ENCODE assay signal across 9 cellular contexts in the genomic region with DNA sequence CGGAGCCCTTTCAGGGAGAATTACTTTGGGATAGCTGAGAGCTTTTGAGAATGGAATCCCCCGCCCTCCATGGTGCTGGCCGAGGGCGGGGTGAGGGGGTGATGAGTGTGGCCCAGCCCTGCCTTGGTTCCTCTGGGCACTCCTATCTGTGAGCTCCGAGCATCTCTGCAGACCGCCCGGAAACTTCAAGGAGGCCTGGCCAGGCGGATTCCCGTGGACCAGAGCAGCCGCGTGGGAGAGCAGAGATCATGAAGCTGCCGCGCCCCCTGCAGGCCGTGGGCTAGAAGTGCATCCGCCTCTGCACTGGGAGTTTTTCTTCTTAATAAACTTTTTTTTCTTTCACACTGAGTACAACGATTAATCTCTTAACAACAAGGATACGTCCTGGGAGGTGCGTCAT.
DNase-seq lines count a peak whose midpoint lies in the region; ATAC-seq and TF ChIP-seq lines count a peak whose summit lies in the region.
"Had no signal": no experiment of that assay in that cellular context is flagged by ENCODE, and none has a peak within 500 bp of the region (broad histone marks: within the 10 kb centered on the region; RNA-seq: fewer than 3 reads in every experiment).

No MANE protein-coding gene starts in this region.

- no peaks in the 10 kb centered on the region for H3K27me3 Mint-ChIP-seq in WTC11 (ENCODE audit: low read depth)
- H3K27me3 Mint-ChIP-seq: CD4-positive, CD25-positive, alpha-beta regulatory T cell had no signal

- POLR2A ChIA-PET in HEK293T (lab: Yijun Ruan, JAX) (no interaction called here), WTC11 (lab: Charles Lee) (no interaction called here)

- CTCF ChIA-PET in HEK293T (lab: Yijun Ruan, JAX) (interaction anchor here (1.4 kb wide), 2 partner anchors 9 to 50 kb away, joined by 3 to 4 read pairs; no protein-coding TSS in a partner anchor), WTC11 (lab: Charles Lee) (interaction anchor here (0.6 to 3.8 kb wide), 34 partner anchors 9 to 1002 kb away, joined by 3 to 37 read pairs (median 4); no protein-coding TSS in a partner anchor)

- DNase-seq in NCI-H2171 treated with DMSO at 0.1 percent for 48 hours (lab: John Stamatoyannopoulos, UW) = peak; percentile 10
- DNase-seq in NCI-H2171 (lab: John Stamatoyannopoulos, UW) = no peak
- peak; percentile 69 for DNase-seq in HEK293T (ENCODE audit: extremely low spot score)
- peak; percentile 67 for DNase-seq in WTC11 (ENCODE audit: low spot score)
- peak; percentile 43 for DNase-seq in kidney glomerular epithelial cell (lab: John Stamatoyannopoulos, UW)

- H3K9me3 Mint-ChIP-seq in WTC11 = peaks cover 33% of the 10 kb centered on the region
- H3K9me3 Mint-ChIP-seq: CD4-positive, CD25-positive, alpha-beta regulatory T cell had no signal

- peak overlapping the region; percentile 12; the same call in 1 of the 2 replicates for H3K4me3 Mint-ChIP-seq in WTC11
- H3K4me3 Mint-ChIP-seq: CD4-positive, CD25-positive, alpha-beta regulatory T cell had no signal

- no peaks in the 10 kb centered on the region; the same call in 1 of the 2 replicates for H3K36me3 Mint-ChIP-seq in WTC11
- H3K36me3 Mint-ChIP-seq: CD4-positive, CD25-positive, alpha-beta regulatory T cell had no signal

- H3K4me1 Mint-ChIP-seq in WTC11 = peaks cover 6% of the 10 kb centered on the region; the same call in 1 of the 2 replicates
- H3K4me1 Mint-ChIP-seq: CD4-positive, CD25-positive, alpha-beta regulatory T cell had no signal

- ATAC-seq in WTC11 = peak; percentile 77
- ATAC-seq in GM19324 (IDR thresholded peaks at IDR 0.05; ENCODE audit: low FRiP score, unreplicated experiment) = no peak
- no peak for ATAC-seq in GM21423 (IDR thresholded peaks at IDR 0.05; ENCODE audit: unreplicated experiment)
- ATAC-seq in HG03432 (IDR thresholded peaks at IDR 0.05; ENCODE audit: unreplicated experiment) = no peak

- no peak overlapping the region for H3K27ac Mint-ChIP-seq in WTC11
- H3K27ac Mint-ChIP-seq: CD4-positive, CD25-positive, alpha-beta regulatory T cell had no signal

- TF ChIP-seq CTCF in WTC11 (IDR thresholded peaks at IDR 0.05) = peak; percentile 98

TF ChIP-seq in HEK293T, 16 proteins besides CTCF, POLR2A, EP300 and RAD21:
- TF ChIP-seq LEF1 (IDR thresholded peaks at IDR 0.05; ENCODE audit: borderline replicate concordance) (no peak), ARNT (IDR thresholded peaks at IDR 0.05) (no peak), SP1 (IDR thresholded peaks at IDR 0.05) (no peak), HDGF (IDR thresholded peaks at IDR 0.05; ENCODE audit: borderline replicate concordance) (no peak)
- TF ChIP-seq, protein P1, sequence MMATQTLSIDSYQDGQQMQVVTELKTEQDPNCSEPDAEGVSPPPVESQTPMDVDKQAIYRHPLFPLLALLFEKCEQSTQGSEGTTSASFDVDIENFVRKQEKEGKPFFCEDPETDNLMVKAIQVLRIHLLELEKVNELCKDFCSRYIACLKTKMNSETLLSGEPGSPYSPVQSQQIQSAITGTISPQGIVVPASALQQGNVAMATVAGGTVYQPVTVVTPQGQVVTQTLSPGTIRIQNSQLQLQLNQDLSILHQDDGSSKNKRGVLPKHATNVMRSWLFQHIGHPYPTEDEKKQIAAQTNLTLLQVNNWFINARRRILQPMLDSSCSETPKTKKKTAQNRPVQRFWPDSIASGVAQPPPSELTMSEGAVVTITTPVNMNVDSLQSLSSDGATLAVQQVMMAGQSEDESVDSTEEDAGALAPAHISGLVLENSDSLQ (IDR thresholded peaks at IDR 0.05) = no peak

TF ChIP-seq in WTC11, 78 proteins besides CTCF, POLR2A, EP300 and RAD21:
- TF ChIP-seq SMAD3 (CRISPR knock-in tag; IDR thresholded peaks at IDR 0.05; ENCODE audit: borderline replicate concordance) (no peak), ZBTB21 (CRISPR knock-in tag; IDR thresholded peaks at IDR 0.05; ENCODE audit: borderline replicate concordance) (no peak), CREM (CRISPR knock-in tag; IDR thresholded peaks at IDR 0.05) (no peak), EMX1 (CRISPR knock-in tag; IDR thresholded peaks at IDR 0.05) (no peak), ETV6 (CRISPR knock-in tag; IDR thresholded peaks at IDR 0.05) (no peak), ZNF219 (CRISPR knock-in tag; IDR thresholded peaks at IDR 0.05; ENCODE audit: borderline replicate concordance) (no peak), FOXP1 (CRISPR knock-in tag; IDR thresholded peaks at IDR 0.05; ENCODE audit: borderline replicate concordance) (no peak), SP1 (CRISPR knock-in tag; conservative IDR thresholded peaks at IDR 0.05) (no peak), NFYB (CRISPR knock-in tag; conservative IDR thresholded peaks at IDR 0.05; ENCODE audit: low read depth) (no peak), PRRX2 (CRISPR knock-in tag; IDR thresholded peaks at IDR 0.05) (no peak), FOXJ3 (CRISPR knock-in tag; IDR thresholded peaks at IDR 0.05; ENCODE audit: borderline replicate concordance) (no peak), NR3C1 (CRISPR knock-in tag; conservative IDR thresholded peaks at IDR 0.05; ENCODE audit: low read depth) (no peak)
- TF ChIP-seq, protein P2, sequence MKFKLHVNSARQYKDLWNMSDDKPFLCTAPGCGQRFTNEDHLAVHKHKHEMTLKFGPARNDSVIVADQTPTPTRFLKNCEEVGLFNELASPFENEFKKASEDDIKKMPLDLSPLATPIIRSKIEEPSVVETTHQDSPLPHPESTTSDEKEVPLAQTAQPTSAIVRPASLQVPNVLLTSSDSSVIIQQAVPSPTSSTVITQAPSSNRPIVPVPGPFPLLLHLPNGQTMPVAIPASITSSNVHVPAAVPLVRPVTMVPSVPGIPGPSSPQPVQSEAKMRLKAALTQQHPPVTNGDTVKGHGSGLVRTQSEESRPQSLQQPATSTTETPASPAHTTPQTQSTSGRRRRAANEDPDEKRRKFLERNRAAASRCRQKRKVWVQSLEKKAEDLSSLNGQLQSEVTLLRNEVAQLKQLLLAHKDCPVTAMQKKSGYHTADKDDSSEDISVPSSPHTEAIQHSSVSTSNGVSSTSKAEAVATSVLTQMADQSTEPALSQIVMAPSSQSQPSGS (CRISPR knock-in tag; IDR thresholded peaks at IDR 0.05; ENCODE audit: borderline replicate concordance, low read depth) = no peak
- TF ChIP-seq, protein P3, sequence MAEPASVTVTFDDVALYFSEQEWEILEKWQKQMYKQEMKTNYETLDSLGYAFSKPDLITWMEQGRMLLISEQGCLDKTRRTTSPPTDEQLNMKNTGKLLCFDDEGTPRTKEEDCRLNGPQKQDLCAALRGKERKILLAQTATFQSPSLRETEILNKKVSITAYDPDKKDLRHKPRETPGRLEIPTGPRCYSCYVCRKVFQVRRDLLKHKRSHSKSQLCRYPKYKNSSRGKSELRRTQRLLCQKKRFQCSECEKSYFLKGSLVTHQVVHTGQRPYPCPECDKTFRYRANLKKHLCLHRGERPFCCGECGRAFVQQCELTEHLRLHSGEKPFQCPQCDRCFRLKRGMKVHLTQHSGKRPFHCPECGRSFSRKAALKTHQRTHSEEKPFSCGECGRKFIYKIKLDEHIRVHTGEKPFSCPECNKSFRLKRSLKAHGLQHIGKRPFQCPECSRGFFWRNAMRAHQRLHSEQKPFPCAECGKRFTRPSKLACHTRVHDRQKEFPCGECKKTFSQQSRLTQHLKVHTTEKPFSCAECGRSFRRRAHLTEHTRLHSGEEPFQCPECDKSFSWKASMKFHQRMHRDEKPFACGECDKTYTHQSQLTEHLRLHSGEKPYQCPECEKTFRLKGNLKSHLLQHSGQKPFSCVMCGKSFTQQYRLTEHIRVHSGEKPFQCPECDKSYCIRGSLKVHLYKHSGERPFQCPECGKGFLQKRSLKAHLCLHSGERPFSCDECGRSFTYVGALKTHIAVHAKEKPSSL (CRISPR knock-in tag; conservative IDR thresholded peaks at IDR 0.05) = no peak
- TF ChIP-seq, protein P4, sequence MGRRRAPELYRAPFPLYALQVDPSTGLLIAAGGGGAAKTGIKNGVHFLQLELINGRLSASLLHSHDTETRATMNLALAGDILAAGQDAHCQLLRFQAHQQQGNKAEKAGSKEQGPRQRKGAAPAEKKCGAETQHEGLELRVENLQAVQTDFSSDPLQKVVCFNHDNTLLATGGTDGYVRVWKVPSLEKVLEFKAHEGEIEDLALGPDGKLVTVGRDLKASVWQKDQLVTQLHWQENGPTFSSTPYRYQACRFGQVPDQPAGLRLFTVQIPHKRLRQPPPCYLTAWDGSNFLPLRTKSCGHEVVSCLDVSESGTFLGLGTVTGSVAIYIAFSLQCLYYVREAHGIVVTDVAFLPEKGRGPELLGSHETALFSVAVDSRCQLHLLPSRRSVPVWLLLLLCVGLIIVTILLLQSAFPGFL (CRISPR knock-in tag; IDR thresholded peaks at IDR 0.05; ENCODE audit: borderline replicate concordance) = no peak
- TF ChIP-seq, protein P5, sequence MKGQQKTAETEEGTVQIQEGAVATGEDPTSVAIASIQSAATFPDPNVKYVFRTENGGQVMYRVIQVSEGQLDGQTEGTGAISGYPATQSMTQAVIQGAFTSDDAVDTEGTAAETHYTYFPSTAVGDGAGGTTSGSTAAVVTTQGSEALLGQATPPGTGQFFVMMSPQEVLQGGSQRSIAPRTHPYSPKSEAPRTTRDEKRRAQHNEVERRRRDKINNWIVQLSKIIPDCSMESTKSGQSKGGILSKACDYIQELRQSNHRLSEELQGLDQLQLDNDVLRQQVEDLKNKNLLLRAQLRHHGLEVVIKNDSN (CRISPR knock-in tag; IDR thresholded peaks at IDR 0.05) = no peak
- TF ChIP-seq, protein P6, sequence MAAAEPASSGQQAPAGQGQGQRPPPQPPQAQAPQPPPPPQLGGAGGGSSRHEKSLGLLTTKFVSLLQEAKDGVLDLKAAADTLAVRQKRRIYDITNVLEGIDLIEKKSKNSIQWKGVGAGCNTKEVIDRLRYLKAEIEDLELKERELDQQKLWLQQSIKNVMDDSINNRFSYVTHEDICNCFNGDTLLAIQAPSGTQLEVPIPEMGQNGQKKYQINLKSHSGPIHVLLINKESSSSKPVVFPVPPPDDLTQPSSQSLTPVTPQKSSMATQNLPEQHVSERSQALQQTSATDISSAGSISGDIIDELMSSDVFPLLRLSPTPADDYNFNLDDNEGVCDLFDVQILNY (CRISPR knock-in tag; IDR thresholded peaks at IDR 0.05) = no peak
